Comparison of ENCODE assay signal across 9 cellular contexts in the genomic region with DNA sequence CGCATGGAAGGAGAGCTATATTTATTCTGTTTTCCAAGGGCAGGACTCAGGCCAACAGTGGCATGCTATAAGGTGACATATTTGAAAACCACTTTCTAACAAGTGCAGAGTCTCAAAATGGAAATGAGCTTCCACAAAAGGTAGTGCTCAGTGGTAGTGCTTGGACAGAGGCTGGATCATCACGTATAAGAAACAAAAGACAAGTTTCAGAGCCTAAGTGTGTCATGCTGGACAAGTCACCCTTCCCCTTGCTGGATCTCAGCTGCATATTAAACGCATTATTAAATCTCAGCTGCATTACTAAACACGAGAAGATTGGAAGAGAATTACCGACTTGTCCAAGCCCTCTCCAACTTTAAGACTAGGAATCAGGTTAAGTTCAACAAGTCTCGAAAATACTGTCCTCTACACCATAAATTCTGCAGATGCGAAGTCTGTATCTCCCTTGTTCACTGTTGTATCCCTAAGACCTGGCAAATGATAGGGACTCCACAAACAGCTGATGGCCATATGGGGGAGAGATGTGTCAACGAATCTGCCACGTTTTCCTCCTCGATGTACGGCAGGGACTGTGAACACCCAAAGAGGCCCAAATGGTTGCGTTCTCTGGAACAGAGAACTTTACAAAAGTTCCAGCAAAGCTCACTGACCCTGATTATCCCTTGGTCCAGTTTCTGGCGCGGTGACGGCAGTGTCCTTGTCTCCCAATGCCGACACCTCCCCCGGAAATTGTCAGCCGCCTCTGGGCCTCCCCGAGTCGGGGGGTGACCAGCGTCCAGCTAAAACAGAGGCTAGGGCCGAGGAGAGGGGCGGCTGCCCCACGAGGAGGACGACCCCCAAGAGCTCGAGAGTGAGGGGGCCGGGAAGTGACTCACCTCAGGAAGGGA. TPM values are rescaled to one million over a fixed set of nuclear protein-coding genes. Genes with fewer than 3 reads are reported as not detected.
DNase-seq lines count a peak whose midpoint lies in the region; ATAC-seq and TF ChIP-seq lines count a peak whose summit lies in the region.
"Had no signal": no experiment of that assay in that cellular context is flagged by ENCODE, and none has a peak within 500 bp of the region (broad histone marks: within the 10 kb centered on the region; RNA-seq: fewer than 3 reads in every experiment).

No MANE protein-coding gene starts in this region.

- H3K9me3 Mint-ChIP-seq in Calu3 (ENCODE audit: low read depth, unreplicated experiment), result no peaks in the 10 kb centered on the region
- H3K9me3 Mint-ChIP-seq in stimulated activated memory B cell treated with anti-CD40 and anti-IgM and Interleukin-4, amounts not matched to agents 10 μg/mL and 1 μg/mL and 100 μg/mL, for 72 hours, result no peaks in the 10 kb centered on the region
- no peaks in the 10 kb centered on the region for H3K9me3 Mint-ChIP-seq in activated T-helper 2 cell treated with anti-CD3 and anti-CD28 coated beads, Interferon-gamma antibody, Interleukin-2, Interleukin-4, amounts not matched to agents 10 μg/mL and 5 μg/mL and 100 μg/mL, durations not matched to agents 14 hours and 24 hours and 36 hours
- H3K9me3 Mint-ChIP-seq: T-helper 1 cell treated with Interleukin-12 subunit alpha and Interleukin-12 subunit beta and Interleukin-4 antibody, amounts not matched to agents 30 μg/mL and 1 μg/mL, for 36 hours had no signal

- no peaks in the 10 kb centered on the region for H3K36me3 Mint-ChIP-seq in Calu3 (ENCODE audit: insufficient read depth, unreplicated experiment)
- H3K36me3 Mint-ChIP-seq in stimulated activated memory B cell treated with anti-CD40 and anti-IgM and Interleukin-4, amounts not matched to agents 10 μg/mL and 1 μg/mL and 100 μg/mL, for 72 hours, result no peaks in the 10 kb centered on the region
- peaks cover 3% of the 10 kb centered on the region for H3K36me3 Mint-ChIP-seq in activated T-helper 2 cell treated with anti-CD3 and anti-CD28 coated beads, Interferon-gamma antibody, Interleukin-2, Interleukin-4, amounts not matched to agents 10 μg/mL and 5 μg/mL and 100 μg/mL, durations not matched to agents 14 hours and 24 hours and 36 hours (ENCODE audit: low read depth)

- peak overlapping the region; percentile 73 for H3K4me2 ChIP-seq in KMS-11

- H3K79me2 ChIP-seq in KMS-11 (ENCODE audit: insufficient read depth, low read depth), result peaks cover 54% of the 10 kb centered on the region

- no peak overlapping the region for H3K27ac Mint-ChIP-seq in Calu3 (ENCODE audit: unreplicated experiment)
- H3K27ac Mint-ChIP-seq in stimulated activated memory B cell treated with anti-CD40 and anti-IgM and Interleukin-4, amounts not matched to agents 10 μg/mL and 1 μg/mL and 100 μg/mL, for 72 hours, result no peak overlapping the region
- H3K27ac Mint-ChIP-seq in activated T-helper 2 cell treated with anti-CD3 and anti-CD28 coated beads, Interferon-gamma antibody, Interleukin-2, Interleukin-4, amounts not matched to agents 10 μg/mL and 5 μg/mL and 100 μg/mL, durations not matched to agents 14 hours and 24 hours and 36 hours, result no peak overlapping the region
- H3K27ac Mint-ChIP-seq: T-helper 1 cell treated with Interleukin-12 subunit alpha and Interleukin-12 subunit beta and Interleukin-4 antibody, amounts not matched to agents 30 μg/mL and 1 μg/mL, for 36 hours had no signal

- ATAC-seq in GM21515 (IDR thresholded peaks at IDR 0.05; ENCODE audit: unreplicated experiment), result peak; percentile 21
- no peak for ATAC-seq in stimulated activated memory B cell treated with anti-CD40 and anti-IgM and Interleukin-4, amounts not matched to agents 10 μg/mL and 1 μg/mL and 100 μg/mL, for 72 hours

- TF ChIP-seq CTCF in Calu3 (IDR thresholded peaks at IDR 0.05; ENCODE audit: unreplicated experiment) (no peak), KMS-11 (conservative IDR thresholded peaks at IDR 0.05; ENCODE audit: low read depth, low read length) (no peak)

- peak overlapping the region; percentile 89 for H3K9ac ChIP-seq in KMS-11

- CTCF ChIA-PET in Calu3 (lab: Charles Lee), result interaction anchor here (0.5 to 1.0 kb wide), 2 partner anchors 8 to 10 kb away, joined by 3 read pairs; no protein-coding TSS in a partner anchor

- no peaks in the 10 kb centered on the region for H3K27me3 Mint-ChIP-seq in Calu3 (ENCODE audit: unreplicated experiment)
- no peaks in the 10 kb centered on the region for H3K27me3 Mint-ChIP-seq in stimulated activated memory B cell treated with anti-CD40 and anti-IgM and Interleukin-4, amounts not matched to agents 10 μg/mL and 1 μg/mL and 100 μg/mL, for 72 hours
- H3K27me3 Mint-ChIP-seq in activated T-helper 2 cell treated with anti-CD3 and anti-CD28 coated beads, Interferon-gamma antibody, Interleukin-2, Interleukin-4, amounts not matched to agents 10 μg/mL and 5 μg/mL and 100 μg/mL, durations not matched to agents 14 hours and 24 hours and 36 hours (ENCODE audit: low read depth), result no peaks in the 10 kb centered on the region

- no peaks in the 10 kb centered on the region for H3K4me1 Mint-ChIP-seq in Calu3 (ENCODE audit: low read depth, unreplicated experiment)
- peaks cover 6% of the 10 kb centered on the region for H3K4me1 Mint-ChIP-seq in stimulated activated memory B cell treated with anti-CD40 and anti-IgM and Interleukin-4, amounts not matched to agents 10 μg/mL and 1 μg/mL and 100 μg/mL, for 72 hours
- H3K4me1 Mint-ChIP-seq in activated T-helper 2 cell treated with anti-CD3 and anti-CD28 coated beads, Interferon-gamma antibody, Interleukin-2, Interleukin-4, amounts not matched to agents 10 μg/mL and 5 μg/mL and 100 μg/mL, durations not matched to agents 14 hours and 24 hours and 36 hours (ENCODE audit: low read depth), result peaks cover 9% of the 10 kb centered on the region

- H3K4me1 ChIP-seq in KMS-11 (ENCODE audit: low read depth, poor library complexity, severe bottlenecking), result peaks cover 29% of the 10 kb centered on the region
- peaks cover 30% of the 10 kb centered on the region for H3K4me1 ChIP-seq in mononuclear cell (ENCODE audit: insufficient read depth, low read length)

- H3K4me3 ChIP-seq in KMS-11 (IDR thresholded peaks at IDR 0.05; ENCODE audit: insufficient read depth, low read depth, low read length) (peak overlapping the region; percentile 80), mononuclear cell (ENCODE audit: low read length) (peak overlapping the region; percentile 94)

- BruUV-seq in Calu3 (replicated peaks; lab: Mats Ljungman, UMichigan), result TSS peak; percentile 67

- DNase-seq in Calu3 (peak; percentile 12), cortex of kidney (lab: John Stamatoyannopoulos, UW) (peak; percentile 67), GDM1 (lab: John Stamatoyannopoulos, UW) (no peak)
- DNase-seq in activated T-helper 2 cell treated with anti-CD3 and anti-CD28 coated beads, Interferon-gamma antibody, Interleukin-2, Interleukin-4, amounts not matched to agents 10 μg/mL and 5 μg/mL and 100 μg/mL, durations not matched to agents 14 hours and 24 hours and 36 hours (ENCODE audit: low spot score), result no peak

- H4K20me1 ChIP-seq in KMS-11 (ENCODE audit: insufficient read depth), result no peaks in the 10 kb centered on the region

- no peak overlapping the region for H3K4me3 Mint-ChIP-seq in Calu3 (ENCODE audit: low read depth, unreplicated experiment)
- no peak overlapping the region for H3K4me3 Mint-ChIP-seq in stimulated activated memory B cell treated with anti-CD40 and anti-IgM and Interleukin-4, amounts not matched to agents 10 μg/mL and 1 μg/mL and 100 μg/mL, for 72 hours
- H3K4me3 Mint-ChIP-seq in activated T-helper 2 cell treated with anti-CD3 and anti-CD28 coated beads, Interferon-gamma antibody, Interleukin-2, Interleukin-4, amounts not matched to agents 10 μg/mL and 5 μg/mL and 100 μg/mL, durations not matched to agents 14 hours and 24 hours and 36 hours (ENCODE audit: low read depth), result no peak overlapping the region
- H3K4me3 Mint-ChIP-seq: T-helper 1 cell treated with Interleukin-12 subunit alpha and Interleukin-12 subunit beta and Interleukin-4 antibody, amounts not matched to agents 30 μg/mL and 1 μg/mL, for 36 hours had no signal

- H3K36me3 ChIP-seq in KMS-11 (ENCODE audit: insufficient read depth), result no peaks in the 10 kb centered on the region

- intact Hi-C loops in Calu3 (cut with micrococcal nuclease; ENCODE audit: unreplicated experiment), result no loop called here
- intact Hi-C loops in activated T-helper 2 cell treated with anti-CD3 and anti-CD28 coated beads, Interferon-gamma antibody, Interleukin-2, Interleukin-4, amounts not matched to agents 10 μg/mL and 5 μg/mL and 100 μg/mL, durations not matched to agents 14 hours and 24 hours and 36 hours (cut with micrococcal nuclease), result no loop called here

- peak overlapping the region; percentile 74 for H3K27ac ChIP-seq in KMS-11

- H3K27me3 ChIP-seq in KMS-11 (ENCODE audit: insufficient read depth, low read depth) (no peaks in the 10 kb centered on the region), mononuclear cell (ENCODE audit: insufficient read depth, low read length) (no peaks in the 10 kb centered on the region)

- H2AFZ ChIP-seq in KMS-11 (ENCODE audit: low read depth), result peak overlapping the region; percentile 77

- no peaks in the 10 kb centered on the region for H3K9me3 ChIP-seq in mononuclear cell (ENCODE audit: low read depth, low read length)

RNA-seq across cellular contexts. Expression of a gene that starts 0.6 kb away (rescaled TPM):
- total RNA-seq in Calu3 (2022), result 31.3 and 32.6 TPM in 2 replicates
- 33.9 TPM for total RNA-seq in mononuclear cell
- total RNA-seq in activated T-helper 2 cell treated with anti-CD3 and anti-CD28 coated beads, Interferon-gamma antibody, Interleukin-2, Interleukin-4, amounts not matched to agents 10 μg/mL and 5 μg/mL and 100 μg/mL, durations not matched to agents 14 hours and 24 hours and 36 hours, result 36.7 and 37.5 TPM in 2 replicates

RNA-seq across cellular contexts. Expression of a gene that starts 32.3 kb away (rescaled TPM):
- total RNA-seq in Calu3 (2022) (0.28 and 0.61 TPM in 2 replicates), mononuclear cell (not detected)
- total RNA-seq in activated T-helper 2 cell treated with anti-CD3 and anti-CD28 coated beads, Interferon-gamma antibody, Interleukin-2, Interleukin-4, amounts not matched to agents 10 μg/mL and 5 μg/mL and 100 μg/mL, durations not matched to agents 14 hours and 24 hours and 36 hours, result 0.07 TPM in 1 of 2 replicates, not detected in the other

Comparison
In these comparisons a context has a peak if more than half of its experiments do, and no peak if none do; other contexts are left out.
1. DNase-seq: peak in Calu3 (single experiment) and cortex of kidney (single experiment); none in GDM1 (single experiment) and activated T-helper 2 cell treated with anti-CD3 and anti-CD28 coated beads, Interferon-gamma antibody, Interleukin-2, Interleukin-4, amounts not matched to agents 10 μg/mL and 5 μg/mL and 100 μg/mL, durations not matched to agents 14 hours and 24 hours and 36 hours (single experiment).